ENCODE assay signal across 8 cellular contexts in genomic region chr21:35754583-35754982, GRCh38.
"Had no signal": no experiment of that assay in that cellular context is flagged by ENCODE, and none has a peak within 500 bp of the region (broad histone marks: within the 10 kb centered on the region; RNA-seq: fewer than 3 reads in every experiment).

No MANE protein-coding gene starts in this region.

- H2AFZ ChIP-seq: GM23248, GM23338 had no signal

- H3K4me1 ChIP-seq: HAP-1 had no signal

- H3K4me2 ChIP-seq: GM23338 had no signal

- H3K27ac ChIP-seq: GM23248 had no signal

- DNase-seq: GM23248, GOT3, H7, H9, HCEC 1CT, HFFc6 had no signal

- H3K4me3 ChIP-seq: GM23248, GM23338, HAP-1 had no signal

- H3K9ac ChIP-seq: GM23248 had no signal

- H3K36me3 ChIP-seq: HAP-1 had no signal
